Comparison of ENCODE assay signal across 8 cellular contexts in genomic region chr12:88298761-88299242, GRCh38.
DNase-seq lines count a peak whose midpoint lies in the region; ATAC-seq and TF ChIP-seq lines count a peak whose summit lies in the region.

No MANE protein-coding gene starts in this region.

- no peak for ATAC-seq in CD8-positive, alpha-beta T cell
- no peak for ATAC-seq in upper lobe of right lung

- in situ Hi-C loops in GM23248 (cut with MboI): no loop called here

- H3K9me3 Mint-ChIP-seq in CD8-positive, alpha-beta T cell: no peaks in the 10 kb centered on the region

- H3K79me2 ChIP-seq in GM23248 (ENCODE audit: insufficient read depth): no peaks in the 10 kb centered on the region

- no peaks in the 10 kb centered on the region for H3K4me1 Mint-ChIP-seq in CD8-positive, alpha-beta T cell (ENCODE audit: low read depth)

- H3K4me3 Mint-ChIP-seq in CD8-positive, alpha-beta T cell: no peak overlapping the region

- POLR2A ChIA-PET in RWPE1 (lab: Yijun Ruan, JAX; ENCODE audit: low non-redundant PET): no interaction called here
- POLR2A ChIA-PET in CD8-positive, alpha-beta T cell (lab: Charles Lee): no interaction called here
- POLR2A ChIA-PET in GM10248 (lab: Yijun Ruan, JAX): no interaction called here

- H3K9me3 ChIP-seq in GM23248 (ENCODE audit: low read depth) (peaks cover under 1% of the 10 kb centered on the region), upper lobe of right lung (no peaks in the 10 kb centered on the region)
- H3K9me3 ChIP-seq in CD8-positive, alpha-beta T cell (ENCODE audit: low read length): no peaks in the 10 kb centered on the region

- H3K27ac Mint-ChIP-seq in CD8-positive, alpha-beta T cell: no peak overlapping the region

- no peak overlapping the region for H2AFZ ChIP-seq in GM23248

- H3K27me3 ChIP-seq in GM06990 (replicated peaks; ENCODE audit: control insufficient read depth, insufficient read depth, low read length) (no peaks in the 10 kb centered on the region), GM23248 (replicated peaks; ENCODE audit: insufficient read depth) (no peaks in the 10 kb centered on the region), upper lobe of right lung (no peaks in the 10 kb centered on the region)
- H3K27me3 ChIP-seq in CD8-positive, alpha-beta T cell (ENCODE audit: insufficient read depth, low read length): no peaks in the 10 kb centered on the region

- 60 to 62% methylated on average over 4 of the region's 4 CpGs for WGBS in GM23248 (ENCODE audit: low coverage in 1 of 2, low lambda C conversion rate in 2 of 2, missing lambda C conversion rate in 2 of 2), 2 experiments

- H3K4me3 ChIP-seq in GM06990 (replicated peaks; ENCODE audit: low read depth, low read length) (no peak overlapping the region), GM23248 (peak overlapping the region; percentile 12; the same call in 1 of the 2 replicates), upper lobe of right lung (no peak overlapping the region)
- no peak overlapping the region for H3K4me3 ChIP-seq in CD8-positive, alpha-beta T cell (ENCODE audit: low read depth, low read length)

- peaks cover 31% of the 10 kb centered on the region for H3K4me1 ChIP-seq in GM23248 (ENCODE audit: insufficient read depth)
- no peaks in the 10 kb centered on the region for H3K4me1 ChIP-seq in CD8-positive, alpha-beta T cell (ENCODE audit: insufficient read depth, low read length)
- no peaks in the 10 kb centered on the region for H3K4me1 ChIP-seq in upper lobe of right lung

- no peaks in the 10 kb centered on the region for H3K36me3 ChIP-seq in GM06990 (ENCODE audit: control insufficient read depth, insufficient read depth, low read length)
- H3K36me3 ChIP-seq in GM23248 (ENCODE audit: low read depth): no peaks in the 10 kb centered on the region
- H3K36me3 ChIP-seq in CD8-positive, alpha-beta T cell (ENCODE audit: insufficient read depth, low read length): no peaks in the 10 kb centered on the region
- H3K36me3 ChIP-seq in upper lobe of right lung: no peaks in the 10 kb centered on the region

- no peaks in the 10 kb centered on the region for H3K36me3 Mint-ChIP-seq in CD8-positive, alpha-beta T cell

- TF ChIP-seq CTCF in GM06990 (IDR thresholded peaks at IDR 0.05; ENCODE audit: insufficient read depth, low read length, poor library complexity, severe bottlenecking): no peak
- no peak for TF ChIP-seq CTCF in RWPE1 (conservative IDR thresholded peaks at IDR 0.05; ENCODE audit: low read depth)
- TF ChIP-seq CTCF in CD8-positive, alpha-beta T cell (IDR thresholded peaks at IDR 0.05): no peak
- TF ChIP-seq CTCF in upper lobe of right lung (IDR thresholded peaks at IDR 0.05): no peak
- no peak for TF ChIP-seq CTCF in GM10248 (IDR thresholded peaks at IDR 0.05; ENCODE audit: control extremely low read depth, extremely low read depth, low read depth, missing control alignments)

- H3K27ac ChIP-seq in GM23248 (peak overlapping the region; percentile 93), RWPE1 (no peak overlapping the region), upper lobe of right lung (no peak overlapping the region)
- H3K27ac ChIP-seq in CD8-positive, alpha-beta T cell (ENCODE audit: low read depth, low read length): no peak overlapping the region

- H3F3A ChIP-seq in GM23248 (ENCODE audit: insufficient read depth): peaks cover 30% of the 10 kb centered on the region

- no peaks in the 10 kb centered on the region for H3K27me3 Mint-ChIP-seq in CD8-positive, alpha-beta T cell (ENCODE audit: low read depth)

- peak overlapping the region; percentile 63 for H3K9ac ChIP-seq in GM23248

- no peaks in the 10 kb centered on the region; the same call in 1 of the 2 replicates for H3K9me2 ChIP-seq in GM23248 (ENCODE audit: insufficient read depth)

- H4K20me1 ChIP-seq in GM23248 (ENCODE audit: insufficient read depth): no peaks in the 10 kb centered on the region

- DNase-seq in GM06990 (ENCODE audit: extremely low read depth, insufficient read length): peak; percentile 4
- DNase-seq in GM23248: peak; percentile 78
- peak; percentile 45 for DNase-seq in RWPE1 (ENCODE audit: low spot score)
- peak; percentile 98 for DNase-seq in kidney tubule cell (ENCODE audit: low spot score)
- no peak for DNase-seq in CD8-positive, alpha-beta T cell
- DNase-seq in NCI-H2107 treated with DMSO at 0.1 percent for 48 hours (lab: John Stamatoyannopoulos, UW; ENCODE audit: unreplicated experiment): no peak
- no peak for DNase-seq in upper lobe of right lung
- no peak for DNase-seq in GM10248 (ENCODE audit: extremely low spot score)

- intact Hi-C loops in CD8-positive, alpha-beta T cell (cut with DNase I, micrococcal nuclease): no loop called here
- intact Hi-C loops in upper lobe of right lung (cut with DNase I): no loop called here

- CTCF ChIA-PET in RWPE1 (lab: Yijun Ruan, JAX) (no interaction called here), GM10248 (lab: Yijun Ruan, JAX) (interaction anchor here (0.8 to 3.2 kb wide), 10 partner anchors 8 to 1499 kb away, joined by 3 to 8 read pairs (median 4); no protein-coding TSS in a partner anchor)
- CTCF ChIA-PET in CD8-positive, alpha-beta T cell (lab: Charles Lee): no interaction called here

- peak overlapping the region; percentile 58 for H3K4me2 ChIP-seq in GM23248 (ENCODE audit: unreplicated experiment)

Comparison
In these comparisons a context has a peak if more than half of its experiments do, and no peak if none do; other contexts are left out.
1. DNase-seq: peak in GM06990 (single experiment), GM23248 (single experiment), RWPE1 (single experiment) and kidney tubule cell (single experiment); none in CD8-positive, alpha-beta T cell (0 of 7), NCI-H2107 treated with DMSO at 0.1 percent for 48 hours (single experiment), upper lobe of right lung (single experiment) and GM10248 (single experiment).